22 cellular contexts compared by ENCODE assay signal in the genomic region with DNA sequence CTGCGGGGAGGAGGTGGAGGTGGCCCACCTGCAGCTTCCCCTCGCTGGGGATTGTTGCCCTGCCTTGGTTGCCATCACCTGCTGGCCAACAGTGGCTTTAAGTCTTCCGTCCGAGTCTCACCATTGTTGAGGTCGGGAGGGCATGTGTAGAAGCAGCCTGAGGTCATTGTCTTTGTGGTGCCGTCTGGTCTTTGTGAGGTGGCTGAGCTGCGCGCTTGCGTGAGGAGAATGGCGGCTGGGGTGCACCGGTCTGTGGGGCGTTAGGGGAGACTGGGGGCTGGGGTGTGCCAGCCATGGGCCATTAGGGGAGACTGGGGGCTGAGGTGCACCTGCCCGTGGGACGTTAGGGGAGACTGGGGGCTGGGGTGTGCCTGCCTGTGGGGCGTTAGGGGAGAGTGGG. TPM values are rescaled to one million over a fixed set of nuclear protein-coding genes. Genes with fewer than 3 reads are reported as not detected.
"Had no signal": no experiment of that assay in that cellular context is flagged by ENCODE, and none has a peak within 500 bp of the region (broad histone marks: within the 10 kb centered on the region; RNA-seq: fewer than 3 reads in every experiment).

No MANE protein-coding gene starts in this region.

- H3K4me3 ChIP-seq: breast epithelium had no signal

- H3K27me3 ChIP-seq: breast epithelium had no signal

- ATAC-seq: activated CD8-positive, alpha-beta T cell treated with anti-CD3 and anti-CD28 coated beads, Interleukin-2, amount 10 ng/mL, durations not matched to agents 7 days and 5 days had no signal

- H3K36me3 ChIP-seq: breast epithelium had no signal

- H3K9me3 Mint-ChIP-seq: activated naive CD4-positive, alpha-beta T cell treated with anti-CD3 and anti-CD28 coated beads, Interleukin-2, amount 50 U/mL, for 24 hours had no signal

- H3K27ac Mint-ChIP-seq: activated CD8-positive, alpha-beta T cell treated with anti-CD3 and anti-CD28 coated beads, Interleukin-2, amount 10 ng/mL, durations not matched to agents 7 days and 5 days; activated naive CD4-positive, alpha-beta T cell treated with anti-CD3 and anti-CD28 coated beads, Interleukin-2, amount 50 U/mL, for 24 hours; T-helper 1 cell treated with Interleukin-12 subunit alpha and Interleukin-12 subunit beta and Interleukin-4 antibody, amounts not matched to agents 30 μg/mL and 1 μg/mL, for 36 hours had no signal

- H3K4me3 Mint-ChIP-seq: activated CD8-positive, alpha-beta T cell treated with anti-CD3 and anti-CD28 coated beads, Interleukin-2, amount 10 ng/mL, durations not matched to agents 7 days and 5 days; activated naive CD4-positive, alpha-beta T cell treated with anti-CD3 and anti-CD28 coated beads, Interleukin-2, amount 50 U/mL, for 24 hours; T-helper 1 cell treated with Interleukin-12 subunit alpha and Interleukin-12 subunit beta and Interleukin-4 antibody, amounts not matched to agents 30 μg/mL and 1 μg/mL, for 36 hours had no signal

- H3K27me3 Mint-ChIP-seq: activated naive CD4-positive, alpha-beta T cell treated with anti-CD3 and anti-CD28 coated beads, Interleukin-2, amount 50 U/mL, for 24 hours had no signal

- DNase-seq: activated CD4-positive, alpha-beta T cell treated with anti-CD3 and anti-CD28 coated beads for 48 hours; activated CD4-positive, alpha-beta T cell treated with anti-CD3 and anti-CD28 coated beads, Interleukin-2, amount 50 U/mL, for 4 hours; activated CD4-positive, CD25-positive, alpha-beta regulatory T cell treated with anti-CD3 and anti-CD28 coated beads, Interleukin-2, amount 50 U/mL, for 72 hours; activated CD8-positive, alpha-beta memory T cell treated with anti-CD3 and anti-CD28 coated beads, Interleukin-2, amount 50 U/mL, for 48 hours; activated CD8-positive, alpha-beta T cell treated with anti-CD3 and anti-CD28 coated beads, Interleukin-2, amount 10 ng/mL, durations not matched to agents 7 days and 5 days; activated effector memory CD4-positive, alpha-beta T cell treated with Interleukin-2 at 50 U/mL for 16 hours; activated naive CD4-positive, alpha-beta T cell; activated T-cell treated with anti-CD3 and anti-CD28 coated beads, Interleukin-2, amount 50 U/mL, for 1 hour; aorta; caudate nucleus; MM.1S; NCI-H1105; NCI-H1436 treated with DMSO at 0.1 percent for 48 hours; NCI-H187; NCI-H2081; NCI-H510A treated with DMSO at 0.1 percent for 48 hours; NCI-H69; SHP77 treated with DMSO at 0.1 percent for 48 hours had no signal

- H3K9me3 ChIP-seq: breast epithelium had no signal

RNA-seq across cellular contexts. Expression of a gene that starts 36.2 kb away (rescaled TPM):
- total RNA-seq: activated CD8-positive, alpha-beta T cell treated with anti-CD3 and anti-CD28 coated beads, Interleukin-2, amount 10 ng/mL, durations not matched to agents 7 days and 5 days; SK-MEL-5 had no signal
